In the genomic region with DNA sequence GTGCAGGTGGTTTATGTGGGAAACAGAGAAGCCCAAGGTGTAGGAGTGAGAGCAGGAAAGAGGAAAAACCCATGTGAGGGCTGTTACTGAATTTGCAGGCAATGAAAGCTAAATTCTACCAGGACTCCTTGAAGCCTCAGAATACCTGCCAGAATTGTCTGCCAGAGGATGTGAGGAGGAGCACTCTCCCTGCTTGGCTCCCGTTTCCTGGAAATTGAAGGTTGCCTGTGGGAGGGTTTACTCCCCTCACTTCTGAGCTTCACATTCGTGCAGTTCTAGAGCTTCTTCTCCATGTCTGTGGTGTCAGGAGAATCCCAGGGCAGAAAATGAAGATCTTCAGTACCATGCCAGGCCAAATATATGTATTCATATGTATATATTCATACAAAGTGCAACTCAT, we compare ENCODE assay signal across 26 cellular contexts.
"Had no signal": no experiment of that assay in that cellular context is flagged by ENCODE, and none has a peak within 500 bp of the region (broad histone marks: within the 10 kb centered on the region; RNA-seq: fewer than 3 reads in every experiment).

No MANE protein-coding gene starts in this region.

- H3K27me3 Mint-ChIP-seq: naive thymus-derived CD4-positive, alpha-beta T cell; natural killer cell treated with Interleukin-12 subunit alpha and Interleukin-12 subunit beta and Interleukin-15 and Interleukin-18, amount 100 ng/mL, for 72 hours; stimulated activated naive B cell treated with anti-CD40 and anti-IgM and Interleukin-4, amounts not matched to agents 10 μg/mL and 1 μg/mL and 100 μg/mL, for 72 hours had no signal

- ATAC-seq: heart left ventricle; left colon; left lung; lower lobe of right lung; mucosa of descending colon; naive thymus-derived CD4-positive, alpha-beta T cell; natural killer cell treated with Interleukin-12 subunit alpha and Interleukin-12 subunit beta and Interleukin-15 and Interleukin-18, amount 100 ng/mL, for 72 hours; right cardiac atrium; sciatic nerve; stimulated activated naive B cell treated with anti-CD40 and anti-IgM and Interleukin-4, amounts not matched to agents 10 μg/mL and 1 μg/mL and 100 μg/mL, for 72 hours; stimulated activated naive CD8-positive, alpha-beta T cell treated with anti-CD3 and anti-CD28 coated beads, Interleukin-15, Interleukin-2, amounts not matched to agents 100 U/mL and 50 U/mL, for 24 hours; upper lobe of right lung had no signal

- DNase-seq: heart left ventricle; hypothalamus; immature natural killer cell; kidney; left colon; left lung; lower lobe of right lung; mesendoderm; mucosa of descending colon; naive thymus-derived CD4-positive, alpha-beta T cell; occipital lobe; retina; right cardiac atrium; stimulated activated CD4-positive, alpha-beta T cell treated with anti-CD3 and anti-CD28 coated beads, Interleukin-12 subunit alpha, Interleukin-12 subunit beta, amount 100 ng/mL, for 4 hours; stimulated activated CD4-positive, alpha-beta T cell treated with anti-CD3 and anti-CD28 coated beads, Interleukin-15, amount 100 ng/mL, for 24 hours; stimulated activated CD4-positive, alpha-beta T cell treated with anti-CD3 and anti-CD28 coated beads, Interleukin-2, amount 100 ng/mL, for 24 hours; stimulated activated CD4-positive, alpha-beta T cell treated with anti-CD3 and anti-CD28 coated beads, Interleukin-4, amount 100 ng/mL, for 1 hour; stimulated activated naive B cell treated with anti-CD40 and anti-IgM and Interleukin-4, amounts not matched to agents 10 μg/mL and 1 μg/mL and 100 μg/mL, for 72 hours; stimulated activated naive CD8-positive, alpha-beta T cell treated with anti-CD3 and anti-CD28 coated beads, Interleukin-15, Interleukin-2, amounts not matched to agents 100 U/mL and 50 U/mL, for 24 hours; stomach; tibial artery; trophoblast cell; upper lobe of right lung had no signal

- H3K27ac Mint-ChIP-seq: mesothelial cell of epicardium; naive thymus-derived CD4-positive, alpha-beta T cell; natural killer cell treated with Interleukin-12 subunit alpha and Interleukin-12 subunit beta and Interleukin-15 and Interleukin-18, amount 100 ng/mL, for 72 hours; stimulated activated naive B cell treated with anti-CD40 and anti-IgM and Interleukin-4, amounts not matched to agents 10 μg/mL and 1 μg/mL and 100 μg/mL, for 72 hours had no signal

- H3K36me3 Mint-ChIP-seq: immature natural killer cell; mesothelial cell of epicardium; naive thymus-derived CD4-positive, alpha-beta T cell; natural killer cell treated with Interleukin-12 subunit alpha and Interleukin-12 subunit beta and Interleukin-15 and Interleukin-18, amount 100 ng/mL, for 72 hours; stimulated activated naive B cell treated with anti-CD40 and anti-IgM and Interleukin-4, amounts not matched to agents 10 μg/mL and 1 μg/mL and 100 μg/mL, for 72 hours had no signal

- H3K4me3 Mint-ChIP-seq: immature natural killer cell; mesothelial cell of epicardium; naive thymus-derived CD4-positive, alpha-beta T cell; natural killer cell treated with Interleukin-12 subunit alpha and Interleukin-12 subunit beta and Interleukin-15 and Interleukin-18, amount 100 ng/mL, for 72 hours; stimulated activated naive B cell treated with anti-CD40 and anti-IgM and Interleukin-4, amounts not matched to agents 10 μg/mL and 1 μg/mL and 100 μg/mL, for 72 hours had no signal

- H3K9me3 Mint-ChIP-seq: mesothelial cell of epicardium had no signal

- H3K4me1 Mint-ChIP-seq: immature natural killer cell; mesothelial cell of epicardium; naive thymus-derived CD4-positive, alpha-beta T cell; stimulated activated naive B cell treated with anti-CD40 and anti-IgM and Interleukin-4, amounts not matched to agents 10 μg/mL and 1 μg/mL and 100 μg/mL, for 72 hours had no signal
